ENCODE assay signal across 37 cellular contexts in the genomic region with DNA sequence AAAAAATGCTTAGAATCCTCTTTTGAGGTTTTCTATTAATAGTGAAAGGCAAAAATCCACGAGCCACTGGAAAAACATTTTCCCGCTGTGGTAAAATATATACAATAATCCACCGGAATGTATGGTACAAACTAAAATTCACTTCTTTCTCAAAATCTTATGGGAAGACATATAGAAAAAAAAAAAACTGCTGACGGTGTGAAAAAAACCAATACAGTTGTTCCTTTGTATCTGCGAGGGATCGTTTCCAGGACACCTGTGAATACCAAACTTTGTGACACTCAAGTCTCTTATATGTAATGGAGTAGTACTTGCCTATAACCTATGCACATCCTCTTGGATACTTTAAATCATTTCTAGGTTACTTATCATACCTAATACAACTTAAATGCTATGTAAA. TPM values are rescaled to one million over a fixed set of nuclear protein-coding genes. Genes with fewer than 3 reads are reported as not detected.
"Had no signal": no experiment of that assay in that cellular context is flagged by ENCODE, and none has a peak within 500 bp of the region (broad histone marks: within the 10 kb centered on the region; RNA-seq: fewer than 3 reads in every experiment).

No MANE protein-coding gene starts in this region.

- H3K27me3 ChIP-seq: body of pancreas, brain microvascular endothelial cell, breast epithelium had no signal

- FAIRE-seq: astrocyte, colon, TTC549 had no signal

- H3K4me3 ChIP-seq: adrenal gland, body of pancreas, breast epithelium had no signal

- H3K27ac ChIP-seq: adrenal gland, body of pancreas, brain microvascular endothelial cell, breast epithelium, WERI-Rb-1 had no signal

- DNase-seq: activated CD4-positive, alpha-beta memory T cell treated with anti-CD3 and anti-CD28 coated beads, Interleukin-2, amount 10 ng/mL, durations not matched to agents 7 days and 5 days; activated CD4-positive, alpha-beta T cell treated with anti-CD3 and anti-CD28 coated beads for 1 hour; activated CD4-positive, alpha-beta T cell treated with anti-CD3 and anti-CD28 coated beads for 36 hours; activated CD4-positive, alpha-beta T cell treated with anti-CD3 and anti-CD28 coated beads for 48 hours; activated CD4-positive, alpha-beta T cell treated with anti-CD3 and anti-CD28 coated beads, Interleukin-2, amount 10 ng/mL, durations not matched to agents 7 days and 5 days; activated CD4-positive, alpha-beta T cell treated with anti-CD3 and anti-CD28 coated beads, Interleukin-2, amount 50 U/mL, for 48 hours; activated CD4-positive, CD25-positive, alpha-beta regulatory T cell; activated CD8-positive, alpha-beta memory T cell treated with anti-CD3 and anti-CD28 coated beads for 24 hours; activated CD8-positive, alpha-beta memory T cell treated with anti-CD3 and anti-CD28 coated beads, Interleukin-2, amount 10 ng/mL, durations not matched to agents 7 days and 5 days; activated CD8-positive, alpha-beta memory T cell treated with anti-CD3 and anti-CD28 coated beads, Interleukin-2, amount 50 U/mL, for 48 hours; activated CD8-positive, alpha-beta T cell treated with anti-CD3 and anti-CD28 coated beads, Interleukin-2, amount 10 ng/mL, durations not matched to agents 7 days and 5 days; activated effector memory CD4-positive, alpha-beta T cell treated with Interleukin-2 at 50 U/mL for 16 hours; activated gamma-delta T cell; activated naive CD4-positive, alpha-beta T cell treated with anti-CD3 and anti-CD28 coated beads, Interleukin-2, amount 10 ng/mL, durations not matched to agents 7 days and 5 days; activated naive CD4-positive, alpha-beta T cell treated with Interleukin-2 at 50 U/mL for 16 hours; activated naive CD8-positive, alpha-beta T cell treated with anti-CD3 and anti-CD28 coated beads for 36 hours; activated T-cell treated with anti-CD3 and anti-CD28 coated beads, Interleukin-2, amount 50 U/mL, for 24 hours; activated T-cell treated with anti-CD3 and anti-CD28 coated beads, Interleukin-2, amount 50 U/mL, for 48 hours; adrenal gland; amniotic stem cell; aorta; body of pancreas; brain microvascular endothelial cell; central memory CD4-positive, alpha-beta T cell; T-helper 2 cell; T-helper 9 cell; WERI-Rb-1 had no signal

- H3K36me3 ChIP-seq: adrenal gland, brain microvascular endothelial cell, breast epithelium, WERI-Rb-1 had no signal

- ATAC-seq: activated CD4-positive, alpha-beta T cell treated with anti-CD3 and anti-CD28 coated beads for 36 hours; activated CD4-positive, CD25-positive, alpha-beta regulatory T cell treated with anti-CD3 and anti-CD28 coated beads, Interleukin-2, amount 50 U/mL, for 24 hours; activated CD8-positive, alpha-beta memory T cell treated with anti-CD3 and anti-CD28 coated beads, Interleukin-2, amount 10 ng/mL, durations not matched to agents 7 days and 5 days; activated CD8-positive, alpha-beta T cell treated with anti-CD3 and anti-CD28 coated beads, Interleukin-2, amount 10 ng/mL, durations not matched to agents 7 days and 5 days; body of pancreas; WTC11 had no signal

- H3K27ac Mint-ChIP-seq: activated CD4-positive, alpha-beta memory T cell treated with anti-CD3 and anti-CD28 coated beads, Interleukin-2, amount 10 ng/mL, durations not matched to agents 7 days and 5 days; activated CD4-positive, alpha-beta T cell treated with anti-CD3 and anti-CD28 coated beads for 36 hours; activated CD4-positive, alpha-beta T cell treated with anti-CD3 and anti-CD28 coated beads, Interleukin-2, amount 10 ng/mL, durations not matched to agents 7 days and 5 days; activated CD8-positive, alpha-beta memory T cell treated with anti-CD3 and anti-CD28 coated beads, Interleukin-2, amount 10 ng/mL, durations not matched to agents 7 days and 5 days; activated CD8-positive, alpha-beta T cell treated with anti-CD3 and anti-CD28 coated beads, Interleukin-2, amount 10 ng/mL, durations not matched to agents 7 days and 5 days; activated naive CD4-positive, alpha-beta T cell treated with anti-CD3 and anti-CD28 coated beads, Interleukin-2, amount 10 ng/mL, durations not matched to agents 7 days and 5 days; activated naive CD4-positive, alpha-beta T cell treated with anti-CD3 and anti-CD28 coated beads, Interleukin-2, amount 50 U/mL, for 24 hours; activated naive CD8-positive, alpha-beta T cell treated with anti-CD3 and anti-CD28 coated beads for 36 hours; activated T-cell treated with anti-CD3 and anti-CD28 coated beads, Interleukin-2, amount 50 U/mL, for 24 hours; activated T-helper 2 cell treated with anti-CD3 and anti-CD28 coated beads, Interferon-gamma antibody, Interleukin-2, Interleukin-4, amounts not matched to agents 10 μg/mL and 5 μg/mL and 100 μg/mL, durations not matched to agents 14 hours and 24 hours and 36 hours; T-helper 1 cell treated with Interleukin-12 subunit alpha and Interleukin-12 subunit beta and Interleukin-4 antibody, amounts not matched to agents 30 μg/mL and 1 μg/mL, for 36 hours; T-helper 2 cell treated with Interferon-gamma antibody and Interleukin-4, amounts not matched to agents 5 μg/mL and 100 μg/mL, for 36 hours; WTC11 had no signal

- H3K36me3 Mint-ChIP-seq: activated CD8-positive, alpha-beta memory T cell treated with anti-CD3 and anti-CD28 coated beads, Interleukin-2, amount 10 ng/mL, durations not matched to agents 7 days and 5 days; activated naive CD4-positive, alpha-beta T cell treated with anti-CD3 and anti-CD28 coated beads, Interleukin-2, amount 10 ng/mL, durations not matched to agents 7 days and 5 days; activated naive CD4-positive, alpha-beta T cell treated with anti-CD3 and anti-CD28 coated beads, Interleukin-2, amount 50 U/mL, for 24 hours; activated naive CD8-positive, alpha-beta T cell treated with anti-CD3 and anti-CD28 coated beads for 36 hours; WTC11 had no signal

- H3K9me3 Mint-ChIP-seq: activated CD4-positive, alpha-beta memory T cell treated with anti-CD3 and anti-CD28 coated beads, Interleukin-2, amount 10 ng/mL, durations not matched to agents 7 days and 5 days; activated CD4-positive, alpha-beta T cell treated with anti-CD3 and anti-CD28 coated beads, Interleukin-2, amount 10 ng/mL, durations not matched to agents 7 days and 5 days; activated naive CD4-positive, alpha-beta T cell treated with anti-CD3 and anti-CD28 coated beads, Interleukin-2, amount 10 ng/mL, durations not matched to agents 7 days and 5 days; activated naive CD4-positive, alpha-beta T cell treated with anti-CD3 and anti-CD28 coated beads, Interleukin-2, amount 50 U/mL, for 24 hours; activated naive CD8-positive, alpha-beta T cell treated with anti-CD3 and anti-CD28 coated beads for 36 hours; activated T-cell treated with anti-CD3 and anti-CD28 coated beads, Interleukin-2, amount 50 U/mL, for 24 hours; activated T-helper 2 cell treated with anti-CD3 and anti-CD28 coated beads, Interferon-gamma antibody, Interleukin-2, Interleukin-4, amounts not matched to agents 10 μg/mL and 5 μg/mL and 100 μg/mL, durations not matched to agents 14 hours and 24 hours and 36 hours; T-helper 1 cell treated with Interleukin-12 subunit alpha and Interleukin-12 subunit beta and Interleukin-4 antibody, amounts not matched to agents 30 μg/mL and 1 μg/mL, for 36 hours; T-helper 2 cell treated with Interferon-gamma antibody and Interleukin-4, amounts not matched to agents 5 μg/mL and 100 μg/mL, for 36 hours; WTC11 had no signal

- H3K9me3 ChIP-seq: adrenal gland, body of pancreas, breast epithelium had no signal

- H3K4me1 ChIP-seq: adrenal gland, body of pancreas, breast epithelium had no signal

RNA-seq across cellular contexts. Expression of a gene that starts 13.3 kb away (rescaled TPM):
- total RNA-seq: activated CD4-positive, alpha-beta memory T cell treated with anti-CD3 and anti-CD28 coated beads, Interleukin-2, amount 10 ng/mL, durations not matched to agents 7 days and 5 days; activated CD4-positive, alpha-beta T cell treated with anti-CD3 and anti-CD28 coated beads for 36 hours; activated CD4-positive, alpha-beta T cell treated with anti-CD3 and anti-CD28 coated beads, Interleukin-2, amount 10 ng/mL, durations not matched to agents 7 days and 5 days; activated CD8-positive, alpha-beta memory T cell treated with anti-CD3 and anti-CD28 coated beads, Interleukin-2, amount 10 ng/mL, durations not matched to agents 7 days and 5 days; activated CD8-positive, alpha-beta T cell treated with anti-CD3 and anti-CD28 coated beads, Interleukin-2, amount 10 ng/mL, durations not matched to agents 7 days and 5 days; activated naive CD8-positive, alpha-beta T cell treated with anti-CD3 and anti-CD28 coated beads for 36 hours; activated T-helper 2 cell treated with anti-CD3 and anti-CD28 coated beads, Interferon-gamma antibody, Interleukin-2, Interleukin-4, amounts not matched to agents 10 μg/mL and 5 μg/mL and 100 μg/mL, durations not matched to agents 14 hours and 24 hours and 36 hours; aorta had no signal
- polyA plus RNA-seq: aorta had no signal
